8 cellular contexts compared by ENCODE assay signal in the genomic region with DNA sequence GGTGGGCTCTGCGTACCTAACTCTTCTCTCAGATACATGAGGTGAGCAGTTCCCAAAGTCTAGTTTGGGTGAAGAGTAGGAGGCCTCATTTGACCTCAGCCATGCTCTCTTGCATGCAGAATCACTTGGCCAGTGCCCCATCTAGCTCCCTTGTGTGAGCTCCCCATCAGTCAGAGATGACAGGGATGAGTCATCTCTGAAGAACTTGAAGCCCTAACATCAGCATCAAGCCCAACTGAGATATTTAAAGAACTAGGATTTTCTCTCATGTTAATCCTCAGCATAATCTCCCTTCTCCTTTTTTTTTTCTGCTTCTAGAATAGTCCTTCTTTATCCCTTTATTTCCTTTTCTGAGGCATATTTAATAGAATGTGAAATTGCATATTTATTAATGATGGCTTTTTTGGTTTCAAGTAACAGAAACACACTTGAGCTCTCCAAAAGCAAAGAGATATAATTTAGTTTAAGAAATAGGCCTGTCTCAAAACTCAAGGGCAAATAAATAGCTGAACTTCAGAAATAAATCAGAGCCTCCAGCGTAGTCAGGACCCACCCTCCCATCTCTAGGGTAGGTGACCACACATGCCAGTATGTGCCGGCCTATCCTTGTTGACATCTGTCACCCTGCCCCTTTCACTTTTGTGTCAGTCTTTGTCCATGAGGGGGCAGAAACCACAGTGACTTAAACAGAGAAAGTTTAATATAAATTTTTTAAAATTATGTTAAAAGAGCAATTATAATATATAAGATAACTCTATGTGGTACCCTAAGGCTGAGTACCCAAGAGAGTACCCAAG.
DNase-seq lines count a peak whose midpoint lies in the region; ATAC-seq lines count a peak whose summit lies in the region.

No MANE protein-coding gene starts in this region.

- DNase-seq in A172 (ENCODE audit: low spot score) (peak; percentile 76), GM19238 (ENCODE audit: insufficient read length, low spot score) (peak; percentile 22), renal cortical epithelial cell (ENCODE audit: low read depth) (peak; percentile 81), SJCRH30 (no peak), DMS114 treated with DMSO at 0.1 percent for 48 hours (lab: John Stamatoyannopoulos, UW; ENCODE audit: unreplicated experiment) (no peak), midbrain (lab: John Stamatoyannopoulos, UW) (no peak)
- no peak for DNase-seq in activated T-helper 2 cell treated with anti-CD3 and anti-CD28 coated beads, Interferon-gamma antibody, Interleukin-2, Interleukin-4, amounts not matched to agents 10 μg/mL and 5 μg/mL and 100 μg/mL, durations not matched to agents 14 hours and 24 hours and 36 hours (ENCODE audit: low spot score)

- H3K4me3 Mint-ChIP-seq in activated T-helper 2 cell treated with anti-CD3 and anti-CD28 coated beads, Interferon-gamma antibody, Interleukin-2, Interleukin-4, amounts not matched to agents 10 μg/mL and 5 μg/mL and 100 μg/mL, durations not matched to agents 14 hours and 24 hours and 36 hours (ENCODE audit: low read depth) = no peak overlapping the region

- peaks cover 3% of the 10 kb centered on the region for H3K36me3 Mint-ChIP-seq in activated T-helper 2 cell treated with anti-CD3 and anti-CD28 coated beads, Interferon-gamma antibody, Interleukin-2, Interleukin-4, amounts not matched to agents 10 μg/mL and 5 μg/mL and 100 μg/mL, durations not matched to agents 14 hours and 24 hours and 36 hours (ENCODE audit: low read depth)

- peak; percentile 62 for ATAC-seq in HG03139 (IDR thresholded peaks at IDR 0.05; ENCODE audit: unreplicated experiment)

- peaks cover 21% of the 10 kb centered on the region for H3K4me1 Mint-ChIP-seq in activated T-helper 2 cell treated with anti-CD3 and anti-CD28 coated beads, Interferon-gamma antibody, Interleukin-2, Interleukin-4, amounts not matched to agents 10 μg/mL and 5 μg/mL and 100 μg/mL, durations not matched to agents 14 hours and 24 hours and 36 hours (ENCODE audit: low read depth)

- intact Hi-C loops in activated T-helper 2 cell treated with anti-CD3 and anti-CD28 coated beads, Interferon-gamma antibody, Interleukin-2, Interleukin-4, amounts not matched to agents 10 μg/mL and 5 μg/mL and 100 μg/mL, durations not matched to agents 14 hours and 24 hours and 36 hours (cut with micrococcal nuclease) = loop anchor here (5.0 to 10.0 kb wide), 3 partner anchors 223 to 1401 kb away; partner anchors contain the start of genes C1orf21 and NIBAN1

- H3K27ac ChIP-seq in SJCRH30 = no peak overlapping the region

- H3K4me3 ChIP-seq in SJCRH30 = no peak overlapping the region

- peaks cover under 1% of the 10 kb centered on the region for H3K27me3 Mint-ChIP-seq in activated T-helper 2 cell treated with anti-CD3 and anti-CD28 coated beads, Interferon-gamma antibody, Interleukin-2, Interleukin-4, amounts not matched to agents 10 μg/mL and 5 μg/mL and 100 μg/mL, durations not matched to agents 14 hours and 24 hours and 36 hours (ENCODE audit: low read depth)

- peaks cover 15% of the 10 kb centered on the region for H3K9me3 Mint-ChIP-seq in activated T-helper 2 cell treated with anti-CD3 and anti-CD28 coated beads, Interferon-gamma antibody, Interleukin-2, Interleukin-4, amounts not matched to agents 10 μg/mL and 5 μg/mL and 100 μg/mL, durations not matched to agents 14 hours and 24 hours and 36 hours

- H3K27ac Mint-ChIP-seq in activated T-helper 2 cell treated with anti-CD3 and anti-CD28 coated beads, Interferon-gamma antibody, Interleukin-2, Interleukin-4, amounts not matched to agents 10 μg/mL and 5 μg/mL and 100 μg/mL, durations not matched to agents 14 hours and 24 hours and 36 hours = peak overlapping the region; percentile 7

- H3K9me3 ChIP-seq in SJCRH30 (replicated peaks) = no peaks in the 10 kb centered on the region

- H3K4me1 ChIP-seq in SJCRH30 = no peaks in the 10 kb centered on the region

- no peaks in the 10 kb centered on the region for H3K27me3 ChIP-seq in SJCRH30

- no peaks in the 10 kb centered on the region for H3K36me3 ChIP-seq in SJCRH30

Comparison
In these comparisons a context has a peak if more than half of its experiments do, and no peak if none do; other contexts are left out.
1. DNase-seq: peak in A172 (single experiment), GM19238 (single experiment) and renal cortical epithelial cell (single experiment); none in activated T-helper 2 cell treated with anti-CD3 and anti-CD28 coated beads, Interferon-gamma antibody, Interleukin-2, Interleukin-4, amounts not matched to agents 10 μg/mL and 5 μg/mL and 100 μg/mL, durations not matched to agents 14 hours and 24 hours and 36 hours (single experiment), SJCRH30 (0 of 2), DMS114 treated with DMSO at 0.1 percent for 48 hours (single experiment) and midbrain (single experiment).